Comparison of ENCODE assay signal across 1 cellular context in genomic region chr2:75555701-75556100, GRCh38.
TF ChIP-seq lines count a peak whose summit lies in the region.

No MANE protein-coding gene starts in this region.

TF ChIP-seq in GM23338, 12 proteins besides CTCF, POLR2A, EP300 and RAD21 (continued from another document):
- no peak for TF ChIP-seq ETS1 (IDR thresholded peaks at IDR 0.05)
- no peak for TF ChIP-seq STAT1 (IDR thresholded peaks at IDR 0.05; ENCODE audit: unreplicated experiment)
- TF ChIP-seq ZNF114 (CRISPR knock-in tag; IDR thresholded peaks at IDR 0.05): no peak
- TF ChIP-seq CREB1 (CRISPR knock-in tag; IDR thresholded peaks at IDR 0.05; ENCODE audit: low read depth): no peak
- TF ChIP-seq, protein P1, sequence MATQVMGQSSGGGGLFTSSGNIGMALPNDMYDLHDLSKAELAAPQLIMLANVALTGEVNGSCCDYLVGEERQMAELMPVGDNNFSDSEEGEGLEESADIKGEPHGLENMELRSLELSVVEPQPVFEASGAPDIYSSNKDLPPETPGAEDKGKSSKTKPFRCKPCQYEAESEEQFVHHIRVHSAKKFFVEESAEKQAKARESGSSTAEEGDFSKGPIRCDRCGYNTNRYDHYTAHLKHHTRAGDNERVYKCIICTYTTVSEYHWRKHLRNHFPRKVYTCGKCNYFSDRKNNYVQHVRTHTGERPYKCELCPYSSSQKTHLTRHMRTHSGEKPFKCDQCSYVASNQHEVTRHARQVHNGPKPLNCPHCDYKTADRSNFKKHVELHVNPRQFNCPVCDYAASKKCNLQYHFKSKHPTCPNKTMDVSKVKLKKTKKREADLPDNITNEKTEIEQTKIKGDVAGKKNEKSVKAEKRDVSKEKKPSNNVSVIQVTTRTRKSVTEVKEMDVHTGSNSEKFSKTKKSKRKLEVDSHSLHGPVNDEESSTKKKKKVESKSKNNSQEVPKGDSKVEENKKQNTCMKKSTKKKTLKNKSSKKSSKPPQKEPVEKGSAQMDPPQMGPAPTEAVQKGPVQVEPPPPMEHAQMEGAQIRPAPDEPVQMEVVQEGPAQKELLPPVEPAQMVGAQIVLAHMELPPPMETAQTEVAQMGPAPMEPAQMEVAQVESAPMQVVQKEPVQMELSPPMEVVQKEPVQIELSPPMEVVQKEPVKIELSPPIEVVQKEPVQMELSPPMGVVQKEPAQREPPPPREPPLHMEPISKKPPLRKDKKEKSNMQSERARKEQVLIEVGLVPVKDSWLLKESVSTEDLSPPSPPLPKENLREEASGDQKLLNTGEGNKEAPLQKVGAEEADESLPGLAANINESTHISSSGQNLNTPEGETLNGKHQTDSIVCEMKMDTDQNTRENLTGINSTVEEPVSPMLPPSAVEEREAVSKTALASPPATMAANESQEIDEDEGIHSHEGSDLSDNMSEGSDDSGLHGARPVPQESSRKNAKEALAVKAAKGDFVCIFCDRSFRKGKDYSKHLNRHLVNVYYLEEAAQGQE (IDR thresholded peaks at IDR 0.05; ENCODE audit: unreplicated experiment): no peak
- TF ChIP-seq JUNB (IDR thresholded peaks at IDR 0.05; ENCODE audit: unreplicated experiment): no peak
- TF ChIP-seq ZNF462 (CRISPR knock-in tag; IDR thresholded peaks at IDR 0.05): no peak
- no peak for TF ChIP-seq EZH2phosphoT487 (IDR thresholded peaks at IDR 0.05; ENCODE audit: unreplicated experiment)
- no peak for TF ChIP-seq NANOG (IDR thresholded peaks at IDR 0.05; ENCODE audit: borderline replicate concordance)
TF ChIP-seq in GM23338: peak in this region for 0.
